Comparison of ENCODE assay signal across 1 cellular context in the genomic region with DNA sequence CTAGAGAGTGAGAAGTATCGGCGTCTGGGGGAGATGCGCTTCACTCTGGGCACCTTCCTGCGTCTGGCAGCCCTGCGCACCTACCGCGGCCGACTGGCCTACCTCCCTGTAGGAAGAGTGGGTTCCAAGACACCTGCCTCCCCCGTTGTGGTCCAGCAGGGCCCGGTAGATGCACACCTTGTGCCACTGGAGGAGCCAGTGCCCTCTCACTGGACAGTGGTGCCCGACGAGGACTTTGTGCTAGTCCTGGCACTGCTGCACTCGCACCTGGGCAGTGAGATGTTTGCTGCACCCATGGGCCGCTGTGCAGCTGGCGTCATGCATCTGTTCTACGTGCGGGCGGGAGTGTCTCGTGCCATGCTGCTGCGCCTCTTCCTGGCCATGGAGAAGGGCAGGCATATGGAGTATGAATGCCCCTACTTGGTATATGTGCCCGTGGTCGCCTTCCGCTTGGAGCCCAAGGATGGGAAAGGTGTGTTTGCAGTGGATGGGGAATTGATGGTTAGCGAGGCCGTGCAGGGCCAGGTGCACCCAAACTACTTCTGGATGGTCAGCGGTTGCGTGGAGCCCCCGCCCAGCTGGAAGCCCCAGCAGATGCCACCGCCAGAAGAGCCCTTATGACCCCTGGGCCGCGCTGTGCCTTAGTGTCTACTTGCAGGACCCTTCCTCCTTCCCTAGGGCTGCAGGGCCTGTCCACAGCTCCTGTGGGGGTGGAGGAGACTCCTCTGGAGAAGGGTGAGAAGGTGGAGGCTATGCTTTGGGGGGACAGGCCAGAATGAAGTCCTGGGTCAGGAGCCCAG.
TF ChIP-seq lines count a peak whose summit lies in the region.

No MANE protein-coding gene starts in this region.

TF ChIP-seq in GM23338, 12 proteins besides CTCF, POLR2A, EP300 and RAD21:
- peak; percentile 33; the same call in 1 of the 2 replicates for TF ChIP-seq POLR2AphosphoS5 (IDR thresholded peaks at IDR 0.05; ENCODE audit: low read depth)
- TF ChIP-seq EZH2phosphoT487 (IDR thresholded peaks at IDR 0.05; ENCODE audit: unreplicated experiment), result no peak
- no peak for TF ChIP-seq EZH2 (IDR thresholded peaks at IDR 0.05; ENCODE audit: low read depth, unreplicated experiment)
- TF ChIP-seq ZNF114 (CRISPR knock-in tag; IDR thresholded peaks at IDR 0.05), result no peak
TF ChIP-seq in GM23338: peak in this region for 1.
